20 cellular contexts compared by ENCODE assay signal in genomic region chrX:136728393-136728792, GRCh38.
"Had no signal": no experiment of that assay in that cellular context is flagged by ENCODE, and none has a peak within 500 bp of the region (broad histone marks: within the 10 kb centered on the region; RNA-seq: fewer than 3 reads in every experiment).

No MANE protein-coding gene starts in this region.

- H3K27me3 Mint-ChIP-seq: activated naive CD8-positive, alpha-beta T cell treated with anti-CD3 and anti-CD28 coated beads, Interleukin-2, amount 10 ng/mL, durations not matched to agents 7 days and 5 days; type B pancreatic cell had no signal

- ATAC-seq: left colon, lower lobe of right lung, mucosa of descending colon, pancreas, right cardiac atrium had no signal

- H3K4me1 ChIP-seq: lower lobe of right lung, pancreas, testis had no signal

- H3K36me3 Mint-ChIP-seq: type B pancreatic cell had no signal

- H3K9me3 ChIP-seq: esophagus muscularis mucosa, lower lobe of right lung, mucosa of descending colon, pancreas, SK-N-SH, testis had no signal

- H3K9me3 Mint-ChIP-seq: activated naive CD8-positive, alpha-beta T cell treated with anti-CD3 and anti-CD28 coated beads, Interleukin-2, amount 10 ng/mL, durations not matched to agents 7 days and 5 days; type B pancreatic cell had no signal

- H3K36me3 ChIP-seq: lower lobe of right lung, pancreas, WERI-Rb-1 had no signal

- H3K4me3 ChIP-seq: coronary artery, esophagus muscularis mucosa, lower lobe of right lung, mucosa of descending colon, pancreas, testis had no signal

- DNase-seq: activated CD4-positive, CD25-positive, alpha-beta regulatory T cell treated with anti-CD3 and anti-CD28 coated beads, Interleukin-2, amount 50 U/mL, for 72 hours; activated effector memory CD4-positive, alpha-beta T cell treated with anti-CD3 and anti-CD28 coated beads, Interleukin-2, amount 50 U/mL, for 16 hours; activated naive CD8-positive, alpha-beta T cell treated with anti-CD3 and anti-CD28 coated beads, Interleukin-2, amount 10 ng/mL, durations not matched to agents 7 days and 5 days; amygdala; cerebellar nuclear complex; left colon; lower lobe of right lung; mesendoderm; mucosa of descending colon; nephron progenitor cell; pancreas; right cardiac atrium; SIG-M5; SK-N-SH; stimulated activated CD4-positive, alpha-beta T cell treated with anti-CD3 and anti-CD28 coated beads, Interleukin-12 subunit alpha, Interleukin-12 subunit beta, amount 100 ng/mL, for 4 hours; testis; WERI-Rb-1 had no signal

- H3K27me3 ChIP-seq: esophagus muscularis mucosa, pancreas, testis had no signal

- H3K4me1 Mint-ChIP-seq: nephron progenitor cell had no signal

- H3K27ac Mint-ChIP-seq: nephron progenitor cell, type B pancreatic cell had no signal

- H3K27ac ChIP-seq: esophagus muscularis mucosa, lower lobe of right lung, pancreas, testis, WERI-Rb-1 had no signal

- H3K9ac ChIP-seq: SK-N-SH had no signal

- H3K4me3 Mint-ChIP-seq: nephron progenitor cell, type B pancreatic cell had no signal
